ENCODE assay signal across 9 cellular contexts in the genomic region with DNA sequence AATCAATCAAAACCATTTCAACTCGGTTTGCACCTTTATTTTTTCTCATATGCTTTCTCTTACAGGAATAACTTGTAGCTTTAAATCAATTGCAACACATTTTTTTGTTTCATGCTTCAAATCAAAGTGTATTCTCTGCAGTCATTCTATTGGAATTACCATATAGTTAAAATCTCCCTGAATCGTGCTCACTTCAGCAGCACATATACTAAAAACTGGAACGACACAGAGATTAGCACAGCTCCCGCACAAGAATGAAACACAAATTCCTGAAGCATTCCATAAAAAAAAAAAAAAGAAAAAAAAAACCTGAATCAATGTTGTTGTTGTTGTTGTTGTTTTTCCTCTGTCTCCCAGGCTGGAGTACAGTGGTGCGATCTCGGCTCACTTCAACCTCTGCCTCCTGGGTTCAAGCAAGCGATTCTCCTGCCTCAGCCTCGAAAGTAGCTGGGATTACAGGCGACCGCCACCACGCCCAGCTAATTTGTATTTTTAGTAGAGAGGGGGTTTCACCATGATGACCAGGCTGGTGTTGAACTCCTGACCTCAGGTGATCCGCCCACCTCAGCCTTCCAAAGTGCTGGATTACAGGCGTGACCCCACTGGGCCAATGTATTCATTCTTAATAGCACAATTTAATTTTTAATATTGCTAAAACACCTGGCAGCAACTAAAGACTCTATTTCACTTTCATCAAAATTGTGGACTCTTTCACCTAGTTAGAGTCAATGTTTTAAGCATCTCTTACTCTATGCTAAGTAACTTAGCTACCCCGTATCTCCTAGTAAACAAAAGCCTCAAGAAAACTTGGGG. TPM values are rescaled to one million over a fixed set of nuclear protein-coding genes. Genes with fewer than 3 reads are reported as not detected.
DNase-seq lines count a peak whose midpoint lies in the region; ATAC-seq and TF ChIP-seq lines count a peak whose summit lies in the region.
"Had no signal": no experiment of that assay in that cellular context is flagged by ENCODE, and none has a peak within 500 bp of the region (broad histone marks: within the 10 kb centered on the region; RNA-seq: fewer than 3 reads in every experiment).

No MANE protein-coding gene starts in this region.

- H3K27me3 Mint-ChIP-seq in activated T-cell treated with anti-CD3 and anti-CD28 coated beads, Interleukin-2, amount 50 U/mL, for 72 hours (ENCODE audit: low read depth) = no peaks in the 10 kb centered on the region
- H3K27me3 Mint-ChIP-seq in activated T-helper 1 cell treated with anti-CD3 and anti-CD28 coated beads, Interleukin-12 subunit alpha, Interleukin-12 subunit beta, Interleukin-2, Interleukin-4 antibody, amounts not matched to agents 30 ng/mL and 10 ng/mL and 1 ng/mL, durations not matched to agents 14 hours and 24 hours and 36 hours (ENCODE audit: insufficient read depth) = no peaks in the 10 kb centered on the region
- H3K27me3 Mint-ChIP-seq in immature natural killer cell (ENCODE audit: low read depth in 3 of 3) = peaks cover 3 to 7% (median 5%) of the 10 kb centered on the region in 3 donors

- peaks cover 38% of the 10 kb centered on the region for H3K4me1 Mint-ChIP-seq in activated T-cell treated with anti-CD3 and anti-CD28 coated beads, Interleukin-2, amount 50 U/mL, for 72 hours (ENCODE audit: low read depth)
- H3K4me1 Mint-ChIP-seq in activated T-helper 1 cell treated with anti-CD3 and anti-CD28 coated beads, Interleukin-12 subunit alpha, Interleukin-12 subunit beta, Interleukin-2, Interleukin-4 antibody, amounts not matched to agents 30 ng/mL and 10 ng/mL and 1 ng/mL, durations not matched to agents 14 hours and 24 hours and 36 hours (ENCODE audit: low read depth) = peaks cover 21% of the 10 kb centered on the region
- H3K4me1 Mint-ChIP-seq in immature natural killer cell = peaks cover 27 to 37% of the 10 kb centered on the region in 2 donors

- DNase-seq in activated T-cell treated with anti-CD3 and anti-CD28 coated beads, Interleukin-2, amount 50 U/mL, for 72 hours = no peak
- DNase-seq in activated T-cell treated with anti-CD3 and anti-CD28 coated beads for 4 hours (no peak), immature natural killer cell (no peak), tibial artery (peak in 1 of 2 donors; percentile 39), NCI-H446 (lab: John Stamatoyannopoulos, UW) (no peak), RPMI8226 (no peak)
- no peak for DNase-seq in activated T-helper 1 cell treated with anti-CD3 and anti-CD28 coated beads, Interleukin-12 subunit alpha, Interleukin-12 subunit beta, Interleukin-2, Interleukin-4 antibody, amounts not matched to agents 30 ng/mL and 10 ng/mL and 1 ng/mL, durations not matched to agents 14 hours and 24 hours and 36 hours (ENCODE audit: low spot score)
- DNase-seq: right cardiac atrium had no signal

- H3K27me3 ChIP-seq in tibial artery = no peaks in the 10 kb centered on the region

- intact Hi-C loops in activated T-helper 1 cell treated with anti-CD3 and anti-CD28 coated beads, Interleukin-12 subunit alpha, Interleukin-12 subunit beta, Interleukin-2, Interleukin-4 antibody, amounts not matched to agents 30 ng/mL and 10 ng/mL and 1 ng/mL, durations not matched to agents 14 hours and 24 hours and 36 hours (cut with micrococcal nuclease) = no loop called here
- intact Hi-C loops in tibial artery (cut with DNase I; ENCODE audit: low total_unique reads) = no loop called here

- ATAC-seq in activated T-cell treated with anti-CD3 and anti-CD28 coated beads, Interleukin-2, amount 50 U/mL, for 72 hours (replicated peaks in 1 of 2) = no peak
- no peak for ATAC-seq in GM21515 (IDR thresholded peaks at IDR 0.05; ENCODE audit: unreplicated experiment)

- H3K27ac Mint-ChIP-seq in activated T-cell treated with anti-CD3 and anti-CD28 coated beads, Interleukin-2, amount 50 U/mL, for 72 hours = peak overlapping the region; percentile 85
- peak overlapping the region; percentile 55 for H3K27ac Mint-ChIP-seq in activated T-helper 1 cell treated with anti-CD3 and anti-CD28 coated beads, Interleukin-12 subunit alpha, Interleukin-12 subunit beta, Interleukin-2, Interleukin-4 antibody, amounts not matched to agents 30 ng/mL and 10 ng/mL and 1 ng/mL, durations not matched to agents 14 hours and 24 hours and 36 hours
- peak overlapping the region; percentile 84 to 99 (median 98) for H3K27ac Mint-ChIP-seq in immature natural killer cell

- no peaks in the 10 kb centered on the region for H3K9me3 Mint-ChIP-seq in activated T-cell treated with anti-CD3 and anti-CD28 coated beads, Interleukin-2, amount 50 U/mL, for 72 hours
- H3K9me3 Mint-ChIP-seq in activated T-helper 1 cell treated with anti-CD3 and anti-CD28 coated beads, Interleukin-12 subunit alpha, Interleukin-12 subunit beta, Interleukin-2, Interleukin-4 antibody, amounts not matched to agents 30 ng/mL and 10 ng/mL and 1 ng/mL, durations not matched to agents 14 hours and 24 hours and 36 hours = no peaks in the 10 kb centered on the region
- no peaks in the 10 kb centered on the region for H3K9me3 Mint-ChIP-seq in immature natural killer cell

- H3K9me3 ChIP-seq in tibial artery = no peaks in the 10 kb centered on the region

- H3K4me3 ChIP-seq in tibial artery = peak overlapping the region; percentile 84 to 93

- TF ChIP-seq CTCF in tibial artery (IDR thresholded peaks at IDR 0.05) = no peak

- peaks cover 14 to 19% (median 19%) of the 10 kb centered on the region in 3 donors for H3K36me3 ChIP-seq in tibial artery

- peak overlapping the region in 1 of 2 donors; percentile 88 for H3K27ac ChIP-seq in tibial artery

- H3K36me3 Mint-ChIP-seq in activated T-cell treated with anti-CD3 and anti-CD28 coated beads, Interleukin-2, amount 50 U/mL, for 72 hours (ENCODE audit: insufficient read depth in 2 of 2) = peaks cover 4 to 13% of the 10 kb centered on the region in 2 donors
- H3K36me3 Mint-ChIP-seq in activated T-helper 1 cell treated with anti-CD3 and anti-CD28 coated beads, Interleukin-12 subunit alpha, Interleukin-12 subunit beta, Interleukin-2, Interleukin-4 antibody, amounts not matched to agents 30 ng/mL and 10 ng/mL and 1 ng/mL, durations not matched to agents 14 hours and 24 hours and 36 hours (ENCODE audit: low read depth) = peaks cover 5% of the 10 kb centered on the region
- peaks cover 0 to 3% (median 0%) of the 10 kb centered on the region in 3 donors for H3K36me3 Mint-ChIP-seq in immature natural killer cell

- H3K4me1 ChIP-seq in tibial artery = peaks cover 0 to 21% (median 12%) of the 10 kb centered on the region in 4 donors

- H3K4me3 Mint-ChIP-seq in activated T-cell treated with anti-CD3 and anti-CD28 coated beads, Interleukin-2, amount 50 U/mL, for 72 hours = peak overlapping the region; percentile 98 to 99
- H3K4me3 Mint-ChIP-seq in activated T-helper 1 cell treated with anti-CD3 and anti-CD28 coated beads, Interleukin-12 subunit alpha, Interleukin-12 subunit beta, Interleukin-2, Interleukin-4 antibody, amounts not matched to agents 30 ng/mL and 10 ng/mL and 1 ng/mL, durations not matched to agents 14 hours and 24 hours and 36 hours = peak overlapping the region; percentile 92
- peak overlapping the region; percentile 89 to 100 (median 98) for H3K4me3 Mint-ChIP-seq in immature natural killer cell

RNA-seq across cellular contexts. Expression of gene EIF2AK1, which starts 1.5 kb away (rescaled TPM):
- 100 to 1,000 TPM; 103 to 130 TPM for total RNA-seq in activated T-cell treated with anti-CD3 and anti-CD28 coated beads, Interleukin-2, amount 50 U/mL, for 72 hours
- total RNA-seq in activated T-helper 1 cell treated with anti-CD3 and anti-CD28 coated beads, Interleukin-12 subunit alpha, Interleukin-12 subunit beta, Interleukin-2, Interleukin-4 antibody, amounts not matched to agents 30 ng/mL and 10 ng/mL and 1 ng/mL, durations not matched to agents 14 hours and 24 hours and 36 hours = 98.9 and 104 TPM in 2 replicates
- polyA plus RNA-seq in immature natural killer cell = 100 to 1,000 TPM in 1 of 3 donors, 10 to 100 TPM in 2; 98.4 to 133 (median 99.5) TPM

RNA-seq across cellular contexts. Expression of gene ANKRD61, which starts 26.3 kb away (rescaled TPM):
- total RNA-seq in activated T-cell treated with anti-CD3 and anti-CD28 coated beads, Interleukin-2, amount 50 U/mL, for 72 hours = not detected
- 0.44 and 0.56 TPM in 2 replicates for total RNA-seq in activated T-helper 1 cell treated with anti-CD3 and anti-CD28 coated beads, Interleukin-12 subunit alpha, Interleukin-12 subunit beta, Interleukin-2, Interleukin-4 antibody, amounts not matched to agents 30 ng/mL and 10 ng/mL and 1 ng/mL, durations not matched to agents 14 hours and 24 hours and 36 hours
- polyA plus RNA-seq in immature natural killer cell = under 1 TPM in 1 of 3 donors, not detected in 2; 0.38 TPM
- total RNA-seq: right cardiac atrium had no signal

RNA-seq across cellular contexts. Expression of gene USP42, which starts 47.2 kb away (rescaled TPM):
- 10 to 100 TPM; 10.3 to 11.3 TPM for total RNA-seq in activated T-cell treated with anti-CD3 and anti-CD28 coated beads, Interleukin-2, amount 50 U/mL, for 72 hours
- total RNA-seq in activated T-helper 1 cell treated with anti-CD3 and anti-CD28 coated beads, Interleukin-12 subunit alpha, Interleukin-12 subunit beta, Interleukin-2, Interleukin-4 antibody, amounts not matched to agents 30 ng/mL and 10 ng/mL and 1 ng/mL, durations not matched to agents 14 hours and 24 hours and 36 hours = 17.6 and 19.6 TPM in 2 replicates
- 10 to 100 TPM in 1 of 3 donors, 1 to 10 TPM in 2; 1.6 to 13.2 (median 4.0) TPM for polyA plus RNA-seq in immature natural killer cell

RNA-seq across cellular contexts. Expression of gene AIMP2, which starts 48.5 kb away (rescaled TPM):
- 10 to 100 TPM; 42.2 to 49.9 TPM for total RNA-seq in activated T-cell treated with anti-CD3 and anti-CD28 coated beads, Interleukin-2, amount 50 U/mL, for 72 hours
- 92.0 and 101 TPM in 2 replicates for total RNA-seq in activated T-helper 1 cell treated with anti-CD3 and anti-CD28 coated beads, Interleukin-12 subunit alpha, Interleukin-12 subunit beta, Interleukin-2, Interleukin-4 antibody, amounts not matched to agents 30 ng/mL and 10 ng/mL and 1 ng/mL, durations not matched to agents 14 hours and 24 hours and 36 hours
- polyA plus RNA-seq in immature natural killer cell = 10 to 100 TPM; 18.8 to 39.3 (median 36.7) TPM

RNA-seq across cellular contexts. Expression of gene PMS2, which starts 48.7 kb away (rescaled TPM):
- 10 to 100 TPM; 22.6 to 28.9 TPM for total RNA-seq in activated T-cell treated with anti-CD3 and anti-CD28 coated beads, Interleukin-2, amount 50 U/mL, for 72 hours
- total RNA-seq in activated T-helper 1 cell treated with anti-CD3 and anti-CD28 coated beads, Interleukin-12 subunit alpha, Interleukin-12 subunit beta, Interleukin-2, Interleukin-4 antibody, amounts not matched to agents 30 ng/mL and 10 ng/mL and 1 ng/mL, durations not matched to agents 14 hours and 24 hours and 36 hours = 20.3 and 25.8 TPM in 2 replicates
- polyA plus RNA-seq in immature natural killer cell = 10 to 100 TPM in 1 of 3 donors, 1 to 10 TPM in 2; 6.6 to 13.8 (median 9.6) TPM
